ENCODE assay signal across 1 cellular context in genomic region chrX:7145454-7145853, GRCh38.
TF ChIP-seq lines count a peak whose summit lies in the region.

No MANE protein-coding gene starts in this region.

TF ChIP-seq in GM12878, 131 proteins besides CTCF, POLR2A, EP300 and RAD21:
- TF ChIP-seq ZNF384 (IDR thresholded peaks at IDR 0.05; ENCODE audit: borderline replicate concordance, low read depth, low read length) (peak; percentile 59), JUNB (IDR thresholded peaks at IDR 0.05) (no peak)
TF ChIP-seq in GM12878: peak in this region for 1.
